18 cellular contexts compared by ENCODE assay signal in the genomic region with DNA sequence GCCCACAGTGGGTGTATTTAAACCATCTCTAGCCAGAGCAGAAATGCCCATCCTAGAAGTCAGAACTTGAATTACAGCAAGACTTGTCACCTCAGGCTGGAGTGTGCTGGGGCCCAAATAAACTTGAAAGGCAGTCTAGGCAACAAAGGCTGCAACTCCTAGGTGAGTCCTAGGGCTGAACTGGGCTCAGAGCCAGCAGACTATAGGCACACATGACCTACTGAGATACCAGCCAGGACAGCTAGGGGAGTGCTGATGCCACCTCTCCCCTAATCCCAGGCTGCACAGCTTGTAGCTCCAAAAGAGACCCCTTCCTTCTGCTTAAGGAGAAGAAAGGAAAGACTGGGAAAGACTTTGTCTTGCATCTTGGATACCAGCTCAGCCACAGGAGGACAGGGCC.
A peak's percentile ranks its signal among the peaks of the same experiment; 100 is the strongest.
DNase-seq lines count a peak whose midpoint lies in the region; ATAC-seq and TF ChIP-seq lines count a peak whose summit lies in the region.
"Had no signal": no experiment of that assay in that cellular context is flagged by ENCODE, and none has a peak within 500 bp of the region (broad histone marks: within the 10 kb centered on the region; RNA-seq: fewer than 3 reads in every experiment).

No MANE protein-coding gene starts in this region.

- H3K36me3 Mint-ChIP-seq in activated T-cell treated with anti-CD3 and anti-CD28 coated beads, Interleukin-2, amount 50 U/mL, for 4 hours (ENCODE audit: insufficient read depth) = peaks cover 40% of the 10 kb centered on the region
- H3K36me3 Mint-ChIP-seq in WTC11 = peaks cover 2% of the 10 kb centered on the region; the same call in 1 of the 2 replicates

- peaks cover 23% of the 10 kb centered on the region for H3K9me3 Mint-ChIP-seq in activated T-cell treated with anti-CD3 and anti-CD28 coated beads, Interleukin-2, amount 50 U/mL, for 4 hours
- no peaks in the 10 kb centered on the region; the same call in 1 of the 2 replicates for H3K9me3 Mint-ChIP-seq in WTC11

- intact Hi-C loops in right cardiac atrium (cut with DNase I) = no loop called here
- intact Hi-C loops in heart right ventricle (cut with DNase I) = no loop called here
- intact Hi-C loops in left colon (cut with DNase I, micrococcal nuclease) = no loop called here

- H3K36me3 ChIP-seq in heart right ventricle = peaks cover 0 to 44% (median 0%) of the 10 kb centered on the region in 9 donors

- no peaks in the 10 kb centered on the region for H3K9me3 ChIP-seq in right cardiac atrium (ENCODE audit: control insufficient read depth, low read length)
- H3K9me3 ChIP-seq in heart right ventricle = peaks cover 0 to 16% (median 7%) of the 10 kb centered on the region in 11 donors

- no peak overlapping the region for H3K4me3 ChIP-seq in right cardiac atrium (ENCODE audit: low read length)
- no peak overlapping the region for H3K4me3 ChIP-seq in heart right ventricle

- H3K4me3 Mint-ChIP-seq in activated T-cell treated with anti-CD3 and anti-CD28 coated beads, Interleukin-2, amount 50 U/mL, for 4 hours = no peak overlapping the region
- no peak overlapping the region for H3K4me3 Mint-ChIP-seq in WTC11

- H3K4me1 Mint-ChIP-seq in activated T-cell treated with anti-CD3 and anti-CD28 coated beads, Interleukin-2, amount 50 U/mL, for 4 hours (ENCODE audit: low read depth) = no peaks in the 10 kb centered on the region
- no peaks in the 10 kb centered on the region for H3K4me1 Mint-ChIP-seq in WTC11

- ATAC-seq in right cardiac atrium (no peak), heart right ventricle (no peak), left colon (peak; percentile 87), HG03139 (IDR thresholded peaks at IDR 0.05; ENCODE audit: unreplicated experiment) (no peak), WTC11 (no peak)
- no peak for ATAC-seq in activated T-cell treated with anti-CD3 and anti-CD28 coated beads, Interleukin-2, amount 50 U/mL, for 4 hours
- ATAC-seq: Right ventricle myocardium inferior had no signal

- POLR2A ChIA-PET in WTC11 (lab: Charles Lee) = no interaction called here

- TF ChIP-seq CTCF in heart right ventricle (IDR thresholded peaks at IDR 0.05) (no peak), WTC11 (IDR thresholded peaks at IDR 0.05) (no peak)

- H3K27ac ChIP-seq in right cardiac atrium (ENCODE audit: low read length) (no peak overlapping the region), heart right ventricle (no peak overlapping the region)
- H3K27ac ChIP-seq: C4-2B, HL-60 had no signal

- H3K4me1 ChIP-seq in right cardiac atrium (ENCODE audit: control insufficient read depth, insufficient read depth, low read length) (no peaks in the 10 kb centered on the region), heart right ventricle (no peaks in the 10 kb centered on the region)

- H3K27ac Mint-ChIP-seq in WTC11 = no peak overlapping the region

- no peaks in the 10 kb centered on the region for H3K27me3 Mint-ChIP-seq in activated T-cell treated with anti-CD3 and anti-CD28 coated beads, Interleukin-2, amount 50 U/mL, for 4 hours (ENCODE audit: low read depth)
- no peaks in the 10 kb centered on the region; the same call in 1 of the 2 replicates for H3K27me3 Mint-ChIP-seq in WTC11 (ENCODE audit: low read depth)

- H3K27me3 ChIP-seq in right cardiac atrium (ENCODE audit: control insufficient read depth, insufficient read depth) = no peaks in the 10 kb centered on the region
- no peaks in the 10 kb centered on the region for H3K27me3 ChIP-seq in heart right ventricle

- DNase-seq in right cardiac atrium = peak in 2 of 3 donors; percentile 6 to 12
- no peak for DNase-seq in heart right ventricle
- peak; percentile 4 for DNase-seq in NCI-H226
- peak in 1 of 2 donors; percentile 59 for DNase-seq in left colon
- DNase-seq in activated T-cell treated with anti-CD3 and anti-CD28 coated beads, Interleukin-2, amount 50 U/mL, for 4 hours = no peak
- no peak for DNase-seq in WTC11 (ENCODE audit: low spot score)
- DNase-seq: ACHN, GDM1, H7, Kasumi-1, MM.1S, NCI-H1694 treated with DMSO at 0.1 percent for 48 hours, NCI-H2107, NCI-H446 treated with DMSO at 0.1 percent for 48 hours had no signal

- CTCF ChIA-PET in WTC11 (lab: Charles Lee) = no interaction called here

TF ChIP-seq in WTC11, 78 proteins besides CTCF, POLR2A, EP300 and RAD21:
- no peak for TF ChIP-seq NR1H2 (CRISPR knock-in tag; IDR thresholded peaks at IDR 0.05)
- TF ChIP-seq, protein P1, sequence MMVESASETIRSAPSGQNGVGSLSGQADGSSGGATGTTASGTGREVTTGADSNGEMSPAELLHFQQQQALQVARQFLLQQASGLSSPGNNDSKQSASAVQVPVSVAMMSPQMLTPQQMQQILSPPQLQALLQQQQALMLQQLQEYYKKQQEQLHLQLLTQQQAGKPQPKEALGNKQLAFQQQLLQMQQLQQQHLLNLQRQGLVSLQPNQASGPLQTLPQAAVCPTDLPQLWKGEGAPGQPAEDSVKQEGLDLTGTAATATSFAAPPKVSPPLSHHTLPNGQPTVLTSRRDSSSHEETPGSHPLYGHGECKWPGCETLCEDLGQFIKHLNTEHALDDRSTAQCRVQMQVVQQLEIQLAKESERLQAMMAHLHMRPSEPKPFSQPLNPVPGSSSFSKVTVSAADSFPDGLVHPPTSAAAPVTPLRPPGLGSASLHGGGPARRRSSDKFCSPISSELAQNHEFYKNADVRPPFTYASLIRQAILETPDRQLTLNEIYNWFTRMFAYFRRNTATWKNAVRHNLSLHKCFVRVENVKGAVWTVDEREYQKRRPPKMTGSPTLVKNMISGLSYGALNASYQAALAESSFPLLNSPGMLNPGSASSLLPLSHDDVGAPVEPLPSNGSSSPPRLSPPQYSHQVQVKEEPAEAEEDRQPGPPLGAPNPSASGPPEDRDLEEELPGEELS (CRISPR knock-in tag; IDR thresholded peaks at IDR 0.05) = no peak
- no peak for TF ChIP-seq SOX15 (CRISPR knock-in tag; IDR thresholded peaks at IDR 0.05)
- TF ChIP-seq, protein P2, sequence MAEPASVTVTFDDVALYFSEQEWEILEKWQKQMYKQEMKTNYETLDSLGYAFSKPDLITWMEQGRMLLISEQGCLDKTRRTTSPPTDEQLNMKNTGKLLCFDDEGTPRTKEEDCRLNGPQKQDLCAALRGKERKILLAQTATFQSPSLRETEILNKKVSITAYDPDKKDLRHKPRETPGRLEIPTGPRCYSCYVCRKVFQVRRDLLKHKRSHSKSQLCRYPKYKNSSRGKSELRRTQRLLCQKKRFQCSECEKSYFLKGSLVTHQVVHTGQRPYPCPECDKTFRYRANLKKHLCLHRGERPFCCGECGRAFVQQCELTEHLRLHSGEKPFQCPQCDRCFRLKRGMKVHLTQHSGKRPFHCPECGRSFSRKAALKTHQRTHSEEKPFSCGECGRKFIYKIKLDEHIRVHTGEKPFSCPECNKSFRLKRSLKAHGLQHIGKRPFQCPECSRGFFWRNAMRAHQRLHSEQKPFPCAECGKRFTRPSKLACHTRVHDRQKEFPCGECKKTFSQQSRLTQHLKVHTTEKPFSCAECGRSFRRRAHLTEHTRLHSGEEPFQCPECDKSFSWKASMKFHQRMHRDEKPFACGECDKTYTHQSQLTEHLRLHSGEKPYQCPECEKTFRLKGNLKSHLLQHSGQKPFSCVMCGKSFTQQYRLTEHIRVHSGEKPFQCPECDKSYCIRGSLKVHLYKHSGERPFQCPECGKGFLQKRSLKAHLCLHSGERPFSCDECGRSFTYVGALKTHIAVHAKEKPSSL (CRISPR knock-in tag; conservative IDR thresholded peaks at IDR 0.05) = no peak
- TF ChIP-seq GABPB1 (CRISPR knock-in tag; IDR thresholded peaks at IDR 0.05) = no peak
- no peak for TF ChIP-seq ZNF671 (CRISPR knock-in tag; IDR thresholded peaks at IDR 0.05)
- TF ChIP-seq TP53 (CRISPR knock-in tag; IDR thresholded peaks at IDR 0.05) = no peak
- TF ChIP-seq CREB1 (CRISPR knock-in tag; IDR thresholded peaks at IDR 0.05) = no peak
- TF ChIP-seq SMAD4 (CRISPR knock-in tag; IDR thresholded peaks at IDR 0.05) = no peak
TF ChIP-seq in WTC11: peak in this region for 0.

Comparison
In these comparisons a context has a peak if more than half of its experiments do, and no peak if none do; other contexts are left out.
1. DNase-seq: peak in right cardiac atrium (2 of 3) and NCI-H226 (single experiment); none in heart right ventricle (0 of 2), activated T-cell treated with anti-CD3 and anti-CD28 coated beads, Interleukin-2, amount 50 U/mL, for 4 hours (single experiment) and WTC11 (single experiment).